1 cellular context compared by ENCODE assay signal in the genomic region with DNA sequence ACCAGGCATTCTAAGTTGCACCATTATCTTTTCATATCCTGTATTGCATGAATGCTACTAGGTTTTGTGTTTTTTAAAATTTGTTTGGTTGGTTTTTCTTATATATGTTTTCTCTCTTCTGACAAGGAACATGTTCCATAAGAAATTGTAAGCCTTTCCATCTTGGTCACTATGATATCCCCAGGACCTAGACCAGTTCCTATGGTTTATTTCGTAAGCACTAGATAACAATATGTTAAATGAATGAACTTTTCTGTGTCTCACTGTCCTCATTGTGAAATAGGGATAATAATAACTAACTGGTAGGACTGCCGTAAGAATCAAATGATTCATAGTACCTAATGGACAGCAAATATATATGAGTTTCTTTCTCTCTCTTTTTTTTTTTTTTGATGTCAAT.
TF ChIP-seq lines count a peak whose summit lies in the region.

No MANE protein-coding gene starts in this region.

TF ChIP-seq in GM23338, 12 proteins besides CTCF, POLR2A, EP300 and RAD21 (continued from another document):
- TF ChIP-seq, protein P1, sequence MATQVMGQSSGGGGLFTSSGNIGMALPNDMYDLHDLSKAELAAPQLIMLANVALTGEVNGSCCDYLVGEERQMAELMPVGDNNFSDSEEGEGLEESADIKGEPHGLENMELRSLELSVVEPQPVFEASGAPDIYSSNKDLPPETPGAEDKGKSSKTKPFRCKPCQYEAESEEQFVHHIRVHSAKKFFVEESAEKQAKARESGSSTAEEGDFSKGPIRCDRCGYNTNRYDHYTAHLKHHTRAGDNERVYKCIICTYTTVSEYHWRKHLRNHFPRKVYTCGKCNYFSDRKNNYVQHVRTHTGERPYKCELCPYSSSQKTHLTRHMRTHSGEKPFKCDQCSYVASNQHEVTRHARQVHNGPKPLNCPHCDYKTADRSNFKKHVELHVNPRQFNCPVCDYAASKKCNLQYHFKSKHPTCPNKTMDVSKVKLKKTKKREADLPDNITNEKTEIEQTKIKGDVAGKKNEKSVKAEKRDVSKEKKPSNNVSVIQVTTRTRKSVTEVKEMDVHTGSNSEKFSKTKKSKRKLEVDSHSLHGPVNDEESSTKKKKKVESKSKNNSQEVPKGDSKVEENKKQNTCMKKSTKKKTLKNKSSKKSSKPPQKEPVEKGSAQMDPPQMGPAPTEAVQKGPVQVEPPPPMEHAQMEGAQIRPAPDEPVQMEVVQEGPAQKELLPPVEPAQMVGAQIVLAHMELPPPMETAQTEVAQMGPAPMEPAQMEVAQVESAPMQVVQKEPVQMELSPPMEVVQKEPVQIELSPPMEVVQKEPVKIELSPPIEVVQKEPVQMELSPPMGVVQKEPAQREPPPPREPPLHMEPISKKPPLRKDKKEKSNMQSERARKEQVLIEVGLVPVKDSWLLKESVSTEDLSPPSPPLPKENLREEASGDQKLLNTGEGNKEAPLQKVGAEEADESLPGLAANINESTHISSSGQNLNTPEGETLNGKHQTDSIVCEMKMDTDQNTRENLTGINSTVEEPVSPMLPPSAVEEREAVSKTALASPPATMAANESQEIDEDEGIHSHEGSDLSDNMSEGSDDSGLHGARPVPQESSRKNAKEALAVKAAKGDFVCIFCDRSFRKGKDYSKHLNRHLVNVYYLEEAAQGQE (IDR thresholded peaks at IDR 0.05; ENCODE audit: unreplicated experiment): no peak
- TF ChIP-seq, protein P2, sequence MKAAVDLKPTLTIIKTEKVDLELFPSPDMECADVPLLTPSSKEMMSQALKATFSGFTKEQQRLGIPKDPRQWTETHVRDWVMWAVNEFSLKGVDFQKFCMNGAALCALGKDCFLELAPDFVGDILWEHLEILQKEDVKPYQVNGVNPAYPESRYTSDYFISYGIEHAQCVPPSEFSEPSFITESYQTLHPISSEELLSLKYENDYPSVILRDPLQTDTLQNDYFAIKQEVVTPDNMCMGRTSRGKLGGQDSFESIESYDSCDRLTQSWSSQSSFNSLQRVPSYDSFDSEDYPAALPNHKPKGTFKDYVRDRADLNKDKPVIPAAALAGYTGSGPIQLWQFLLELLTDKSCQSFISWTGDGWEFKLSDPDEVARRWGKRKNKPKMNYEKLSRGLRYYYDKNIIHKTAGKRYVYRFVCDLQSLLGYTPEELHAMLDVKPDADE (IDR thresholded peaks at IDR 0.05): no peak
- TF ChIP-seq CREB1 (CRISPR knock-in tag; IDR thresholded peaks at IDR 0.05; ENCODE audit: low read depth) (no peak), ZNF114 (CRISPR knock-in tag; IDR thresholded peaks at IDR 0.05) (no peak), POLR2AphosphoS5 (IDR thresholded peaks at IDR 0.05; ENCODE audit: low read depth) (no peak), NANOG (IDR thresholded peaks at IDR 0.05; ENCODE audit: borderline replicate concordance) (no peak), STAT1 (IDR thresholded peaks at IDR 0.05; ENCODE audit: unreplicated experiment) (no peak), EZH2phosphoT487 (IDR thresholded peaks at IDR 0.05; ENCODE audit: unreplicated experiment) (no peak), JUNB (IDR thresholded peaks at IDR 0.05; ENCODE audit: unreplicated experiment) (no peak), ZNF331 (CRISPR knock-in tag; IDR thresholded peaks at IDR 0.05; ENCODE audit: low read depth) (no peak)
- TF ChIP-seq, protein P3, sequence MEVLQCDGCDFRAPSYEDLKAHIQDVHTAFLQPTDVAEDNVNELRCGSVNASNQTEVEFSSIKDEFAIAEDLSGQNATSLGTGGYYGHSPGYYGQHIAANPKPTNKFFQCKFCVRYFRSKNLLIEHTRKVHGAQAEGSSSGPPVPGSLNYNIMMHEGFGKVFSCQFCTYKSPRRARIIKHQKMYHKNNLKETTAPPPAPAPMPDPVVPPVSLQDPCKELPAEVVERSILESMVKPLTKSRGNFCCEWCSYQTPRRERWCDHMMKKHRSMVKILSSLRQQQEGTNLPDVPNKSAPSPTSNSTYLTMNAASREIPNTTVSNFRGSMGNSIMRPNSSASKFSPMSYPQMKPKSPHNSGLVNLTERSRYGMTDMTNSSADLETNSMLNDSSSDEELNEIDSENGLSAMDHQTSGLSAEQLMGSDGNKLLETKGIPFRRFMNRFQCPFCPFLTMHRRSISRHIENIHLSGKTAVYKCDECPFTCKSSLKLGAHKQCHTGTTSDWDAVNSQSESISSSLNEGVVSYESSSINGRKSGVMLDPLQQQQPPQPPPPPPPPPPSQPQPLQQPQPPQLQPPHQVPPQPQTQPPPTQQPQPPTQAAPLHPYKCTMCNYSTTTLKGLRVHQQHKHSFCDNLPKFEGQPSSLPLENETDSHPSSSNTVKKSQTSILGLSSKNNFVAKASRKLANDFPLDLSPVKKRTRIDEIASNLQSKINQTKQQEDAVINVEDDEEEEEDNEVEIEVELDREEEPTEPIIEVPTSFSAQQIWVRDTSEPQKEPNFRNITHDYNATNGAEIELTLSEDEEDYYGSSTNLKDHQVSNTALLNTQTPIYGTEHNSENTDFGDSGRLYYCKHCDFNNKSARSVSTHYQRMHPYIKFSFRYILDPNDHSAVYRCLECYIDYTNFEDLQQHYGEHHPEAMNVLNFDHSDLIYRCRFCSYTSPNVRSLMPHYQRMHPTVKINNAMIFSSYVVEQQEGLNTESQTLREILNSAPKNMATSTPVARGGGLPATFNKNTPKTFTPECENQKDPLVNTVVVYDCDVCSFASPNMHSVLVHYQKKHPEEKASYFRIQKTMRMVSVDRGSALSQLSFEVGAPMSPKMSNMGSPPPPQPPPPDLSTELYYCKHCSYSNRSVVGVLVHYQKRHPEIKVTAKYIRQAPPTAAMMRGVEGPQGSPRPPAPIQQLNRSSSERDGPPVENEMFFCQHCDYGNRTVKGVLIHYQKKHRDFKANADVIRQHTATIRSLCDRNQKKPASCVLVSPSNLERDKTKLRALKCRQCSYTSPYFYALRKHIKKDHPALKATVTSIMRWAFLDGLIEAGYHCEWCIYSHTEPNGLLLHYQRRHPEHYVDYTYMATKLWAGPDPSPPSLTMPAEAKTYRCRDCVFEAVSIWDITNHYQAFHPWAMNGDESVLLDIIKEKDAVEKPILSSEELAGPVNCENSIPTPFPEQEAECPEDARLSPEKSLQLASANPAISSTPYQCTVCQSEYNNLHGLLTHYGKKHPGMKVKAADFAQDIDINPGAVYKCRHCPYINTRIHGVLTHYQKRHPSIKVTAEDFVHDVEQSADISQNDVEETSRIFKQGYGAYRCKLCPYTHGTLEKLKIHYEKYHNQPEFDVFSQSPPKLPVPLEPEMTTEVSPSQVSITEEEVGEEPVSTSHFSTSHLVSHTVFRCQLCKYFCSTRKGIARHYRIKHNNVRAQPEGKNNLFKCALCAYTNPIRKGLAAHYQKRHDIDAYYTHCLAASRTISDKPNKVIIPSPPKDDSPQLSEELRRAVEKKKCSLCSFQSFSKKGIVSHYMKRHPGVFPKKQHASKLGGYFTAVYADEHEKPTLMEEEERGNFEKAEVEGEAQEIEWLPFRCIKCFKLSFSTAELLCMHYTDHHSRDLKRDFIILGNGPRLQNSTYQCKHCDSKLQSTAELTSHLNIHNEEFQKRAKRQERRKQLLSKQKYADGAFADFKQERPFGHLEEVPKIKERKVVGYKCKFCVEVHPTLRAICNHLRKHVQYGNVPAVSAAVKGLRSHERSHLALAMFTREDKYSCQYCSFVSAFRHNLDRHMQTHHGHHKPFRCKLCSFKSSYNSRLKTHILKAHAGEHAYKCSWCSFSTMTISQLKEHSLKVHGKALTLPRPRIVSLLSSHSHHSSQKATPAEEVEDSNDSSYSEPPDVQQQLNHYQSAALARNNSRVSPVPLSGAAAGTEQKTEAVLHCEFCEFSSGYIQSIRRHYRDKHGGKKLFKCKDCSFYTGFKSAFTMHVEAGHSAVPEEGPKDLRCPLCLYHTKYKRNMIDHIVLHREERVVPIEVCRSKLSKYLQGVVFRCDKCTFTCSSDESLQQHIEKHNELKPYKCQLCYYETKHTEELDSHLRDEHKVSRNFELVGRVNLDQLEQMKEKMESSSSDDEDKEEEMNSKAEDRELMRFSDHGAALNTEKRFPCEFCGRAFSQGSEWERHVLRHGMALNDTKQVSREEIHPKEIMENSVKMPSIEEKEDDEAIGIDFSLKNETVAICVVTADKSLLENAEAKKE (CRISPR knock-in tag; IDR thresholded peaks at IDR 0.05): no peak
